ENCODE assay signal across 9 cellular contexts in the genomic region with DNA sequence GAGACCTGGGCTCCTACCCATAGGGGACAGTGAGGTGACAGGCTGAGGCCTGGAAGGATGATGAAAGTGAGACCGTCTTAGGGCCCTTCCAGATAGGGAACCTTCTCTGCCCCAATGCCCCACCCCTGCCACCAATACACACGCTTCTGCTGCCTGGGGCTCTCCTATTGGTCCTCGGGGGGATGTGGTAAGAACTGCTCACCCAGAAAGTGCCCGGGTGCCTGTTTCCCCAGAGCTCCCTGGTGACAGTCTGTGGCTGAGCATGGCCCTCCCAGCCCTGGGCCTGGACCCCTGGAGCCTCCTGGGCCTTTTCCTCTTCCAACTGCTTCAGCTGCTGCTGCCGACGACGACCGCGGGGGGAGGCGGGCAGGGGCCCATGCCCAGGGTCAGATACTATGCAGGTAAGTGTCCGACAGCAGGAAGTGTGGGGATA. TPM values are rescaled to one million over a fixed set of nuclear protein-coding genes. Genes with fewer than 3 reads are reported as not detected.
A peak's percentile ranks its signal among the peaks of the same experiment; 100 is the strongest.
DNase-seq lines count a peak whose midpoint lies in the region; ATAC-seq and TF ChIP-seq lines count a peak whose summit lies in the region.
"Had no signal": no experiment of that assay in that cellular context is flagged by ENCODE, and none has a peak within 500 bp of the region (broad histone marks: within the 10 kb centered on the region; RNA-seq: fewer than 3 reads in every experiment).

No MANE protein-coding gene starts in this region.

- no peaks in the 10 kb centered on the region for H3K9me3 Mint-ChIP-seq in T-helper 2 cell treated with Interferon-gamma antibody and Interleukin-4, amounts not matched to agents 5 μg/mL and 100 μg/mL, for 36 hours

- peak overlapping the region; percentile 80 for H3K27ac Mint-ChIP-seq in T-helper 2 cell treated with Interferon-gamma antibody and Interleukin-4, amounts not matched to agents 5 μg/mL and 100 μg/mL, for 36 hours

- H3K9me3 ChIP-seq in mucosa of rectum (ENCODE audit: control insufficient read depth in 2 of 2, low read length in 2 of 2) = no peaks in the 10 kb centered on the region
- H3K9me3 ChIP-seq: A549 had no signal

- H3K4me1 Mint-ChIP-seq in T-helper 2 cell treated with Interferon-gamma antibody and Interleukin-4, amounts not matched to agents 5 μg/mL and 100 μg/mL, for 36 hours (ENCODE audit: low read depth) = peaks cover 46% of the 10 kb centered on the region

- peak overlapping the region in 1 of 2 donors; percentile 47 for H3K9ac ChIP-seq in mucosa of rectum (ENCODE audit: low read depth in 1 of 2, low read length in 2 of 2)

- H3K27me3 ChIP-seq in mucosa of rectum (ENCODE audit: control insufficient read depth in 2 of 2, insufficient read depth in 2 of 2, low read length in 2 of 2) (no peaks in the 10 kb centered on the region), foreskin keratinocyte (no peaks in the 10 kb centered on the region)

- TF ChIP-seq CTCF in foreskin keratinocyte (conservative IDR thresholded peaks at IDR 0.05) = no peak

- peak overlapping the region; percentile 14 to 53 for H3K4me3 ChIP-seq in mucosa of rectum (ENCODE audit: low read length in 2 of 2)
- H3K4me3 ChIP-seq: A549 had no signal

- H3K36me3 ChIP-seq in mucosa of rectum (ENCODE audit: control insufficient read depth in 2 of 2, insufficient read depth in 2 of 2, low read length in 2 of 2) = no peaks in the 10 kb centered on the region

- ATAC-seq in activated CD4-positive, CD25-positive, alpha-beta regulatory T cell treated with anti-CD3 and anti-CD28 coated beads, Interleukin-2, amount 50 U/mL, for 24 hours = peak; percentile 74 to 77
- ATAC-seq in HG02884 (IDR thresholded peaks at IDR 0.05; ENCODE audit: unreplicated experiment) (peak; percentile 43), foreskin keratinocyte (no peak), GM21723 (IDR thresholded peaks at IDR 0.05; ENCODE audit: unreplicated experiment) (no peak)
- ATAC-seq: A549 had no signal

- H3K27ac ChIP-seq in mucosa of rectum (ENCODE audit: low read depth in 2 of 2, low read length in 2 of 2) (peak overlapping the region in 1 of 2 donors; percentile 61), foreskin keratinocyte (no peak overlapping the region)
- H3K27ac ChIP-seq: A549 had no signal

- H3K27me3 Mint-ChIP-seq in T-helper 2 cell treated with Interferon-gamma antibody and Interleukin-4, amounts not matched to agents 5 μg/mL and 100 μg/mL, for 36 hours (ENCODE audit: low read depth) = no peaks in the 10 kb centered on the region

- peak overlapping the region; percentile 81 for H3K4me3 Mint-ChIP-seq in T-helper 2 cell treated with Interferon-gamma antibody and Interleukin-4, amounts not matched to agents 5 μg/mL and 100 μg/mL, for 36 hours

- peaks cover 4 to 16% of the 10 kb centered on the region in 2 donors for H3K4me1 ChIP-seq in mucosa of rectum (ENCODE audit: control insufficient read depth in 2 of 2, insufficient read depth in 2 of 2, low read length in 2 of 2)
- peaks cover 21% of the 10 kb centered on the region for H3K4me1 ChIP-seq in foreskin keratinocyte

- peaks cover 4% of the 10 kb centered on the region for H3K36me3 Mint-ChIP-seq in T-helper 2 cell treated with Interferon-gamma antibody and Interleukin-4, amounts not matched to agents 5 μg/mL and 100 μg/mL, for 36 hours (ENCODE audit: low read depth)

- no peak for DNase-seq in activated CD4-positive, CD25-positive, alpha-beta regulatory T cell treated with anti-CD3 and anti-CD28 coated beads, Interleukin-2, amount 50 U/mL, for 72 hours
- DNase-seq in T-helper 2 cell treated with Interferon-gamma antibody and Interleukin-4, amounts not matched to agents 5 μg/mL and 100 μg/mL, for 36 hours (ENCODE audit: low spot score) = peak; percentile 72
- DNase-seq in foreskin keratinocyte (no peak), HPDE6-E6E7 (ENCODE audit: extremely low spot score) (no peak)

RNA-seq across cellular contexts. Expression of a gene that starts 0.9 kb away (rescaled TPM):
- total RNA-seq in foreskin keratinocyte = 9.7 and 9.9 TPM in 2 replicates
- 9.3 TPM in 2 replicates for polyA plus RNA-seq in foreskin keratinocyte

RNA-seq across cellular contexts. Expression of a gene that starts 39.6 kb away (rescaled TPM):
- total RNA-seq in foreskin keratinocyte = 18.4 and 18.5 TPM in 2 replicates
- polyA plus RNA-seq in foreskin keratinocyte = 12.4 and 14.2 TPM in 2 replicates

RNA-seq across cellular contexts. Expression of a gene that starts 39.8 kb away (rescaled TPM):
- total RNA-seq in foreskin keratinocyte = 816 and 822 TPM in 2 replicates
- 810 and 877 TPM in 2 replicates for polyA plus RNA-seq in foreskin keratinocyte

RNA-seq across cellular contexts. Expression of a gene that starts 58.5 kb away (rescaled TPM):
- 54.7 and 56.2 TPM in 2 replicates for total RNA-seq in foreskin keratinocyte
- polyA plus RNA-seq in foreskin keratinocyte = 75.0 and 76.1 TPM in 2 replicates

Comparison
In these comparisons a context has a peak if more than half of its experiments do, and no peak if none do; other contexts are left out.
1. ATAC-seq: peak in activated CD4-positive, CD25-positive, alpha-beta regulatory T cell treated with anti-CD3 and anti-CD28 coated beads, Interleukin-2, amount 50 U/mL, for 24 hours (2 of 2) and HG02884 (single experiment); none in foreskin keratinocyte (single experiment) and GM21723 (single experiment).